ENCODE assay signal across 11 cellular contexts in genomic region chr7:2511769-2512168, GRCh38. TPM values are rescaled to one million over a fixed set of nuclear protein-coding genes. Genes with fewer than 3 reads are reported as not detected.
A peak's percentile ranks its signal among the peaks of the same experiment; 100 is the strongest.
DNase-seq lines count a peak whose midpoint lies in the region; ATAC-seq and TF ChIP-seq lines count a peak whose summit lies in the region.
"Had no signal": no experiment of that assay in that cellular context is flagged by ENCODE, and none has a peak within 500 bp of the region (broad histone marks: within the 10 kb centered on the region; RNA-seq: fewer than 3 reads in every experiment).

No MANE protein-coding gene starts in this region.

- peaks cover 0 to 6% (median 0%) of the 10 kb centered on the region in 11 experiments; a peak in 1 of 22 replicates for H3K27me3 ChIP-seq in BLaER1 treated with 17β-estradiol and CSF1 and Interleukin-3, amounts not matched to agents 10 nM and 100 nM

- H3K4me1 Mint-ChIP-seq in IgD-negative memory B cell (peaks cover 4 to 34% (median 28%) of the 10 kb centered on the region in 3 donors), brain (peaks cover 47% of the 10 kb centered on the region), natural killer cell (peaks cover 37 to 58% of the 10 kb centered on the region in 2 donors)

- no peaks in the 10 kb centered on the region for H3K36me3 ChIP-seq in BLaER1 treated with 17β-estradiol and CSF1 and Interleukin-3, amounts not matched to agents 10 nM and 100 nM

- H3K27ac Mint-ChIP-seq in IgD-negative memory B cell (peak overlapping the region; percentile 98 to 100 (median 98)), brain (peak overlapping the region in 3 of 5 experiments; percentile 54 to 91 (median 73)), natural killer cell (peak overlapping the region in 1 of 2 donors; percentile 95)

- intact Hi-C loops in natural killer cell (cut with micrococcal nuclease), result loop anchor here (1.0 to 5.0 kb wide), 2 partner anchors 44 to 94 kb away; partner anchors contain the start of gene BRAT1

- peak overlapping the region; percentile 75 to 94 (median 90) for H3K4me3 Mint-ChIP-seq in IgD-negative memory B cell
- H3K4me3 Mint-ChIP-seq in brain, result no peak overlapping the region
- peak overlapping the region; percentile 83 for H3K4me3 Mint-ChIP-seq in natural killer cell

- no peaks in the 10 kb centered on the region for H3K9me3 ChIP-seq in BLaER1 treated with 17β-estradiol and CSF1 and Interleukin-3, amounts not matched to agents 10 nM and 100 nM (replicated peaks in 1 of 11)

- H3K27me3 Mint-ChIP-seq in IgD-negative memory B cell, result no peaks in the 10 kb centered on the region
- no peaks in the 10 kb centered on the region for H3K27me3 Mint-ChIP-seq in brain
- no peaks in the 10 kb centered on the region for H3K27me3 Mint-ChIP-seq in natural killer cell (ENCODE audit: low read depth in 2 of 2)

- ATAC-seq in natural killer cell, result no peak
- ATAC-seq in GM21528 (IDR thresholded peaks at IDR 0.05; ENCODE audit: low FRiP score, unreplicated experiment), result no peak
- no peak for ATAC-seq in GM19467 (IDR thresholded peaks at IDR 0.05; ENCODE audit: unreplicated experiment)

- H3K4me2 ChIP-seq in BLaER1 treated with 17β-estradiol and CSF1 and Interleukin-3, amounts not matched to agents 10 nM and 100 nM, result peak overlapping the region; percentile 84 to 98 (median 95)

- peaks cover 58 to 94% (median 91%) of the 10 kb centered on the region in 10 experiments for H3K4me1 ChIP-seq in BLaER1 treated with 17β-estradiol and CSF1 and Interleukin-3, amounts not matched to agents 10 nM and 100 nM

- no peaks in the 10 kb centered on the region for H4K20me1 ChIP-seq in BLaER1 treated with 17β-estradiol and CSF1 and Interleukin-3, amounts not matched to agents 10 nM and 100 nM

- peak overlapping the region; percentile 15 to 90 (median 85); a peak in 21 of 22 replicates for H3K9ac ChIP-seq in BLaER1 treated with 17β-estradiol and CSF1 and Interleukin-3, amounts not matched to agents 10 nM and 100 nM

- TF ChIP-seq CTCF in brain (conservative IDR thresholded peaks at IDR 0.05), result no peak
- no peak for TF ChIP-seq CTCF in natural killer cell (IDR thresholded peaks at IDR 0.05)

- peak overlapping the region; percentile 3 to 99 (median 95); a peak in 21 of 22 replicates for H3K27ac ChIP-seq in BLaER1 treated with 17β-estradiol and CSF1 and Interleukin-3, amounts not matched to agents 10 nM and 100 nM

- H3K9me3 Mint-ChIP-seq in IgD-negative memory B cell, result no peaks in the 10 kb centered on the region
- no peaks in the 10 kb centered on the region for H3K9me3 Mint-ChIP-seq in brain
- H3K9me3 Mint-ChIP-seq in natural killer cell, result no peaks in the 10 kb centered on the region

- H3K4me3 ChIP-seq in BLaER1 treated with 17β-estradiol and CSF1 and Interleukin-3, amounts not matched to agents 10 nM and 100 nM, result peak overlapping the region in 9 of 10 experiments; percentile 5 to 61 (median 51); a peak in 16 of 20 replicates

- DNase-seq in natural killer cell, result no peak
- DNase-seq in HuH-7.5 (ENCODE audit: low spot score), result no peak
- no peak for DNase-seq in NCI-H1694 treated with DMSO at 0.1 percent for 48 hours (lab: John Stamatoyannopoulos, UW)
- DNase-seq: NCI-H774 had no signal

- H3K36me3 Mint-ChIP-seq in IgD-negative memory B cell, result no peaks in the 10 kb centered on the region
- H3K36me3 Mint-ChIP-seq in brain, result no peaks in the 10 kb centered on the region
- H3K36me3 Mint-ChIP-seq in natural killer cell, result no peaks in the 10 kb centered on the region

RNA-seq across cellular contexts. Expression of gene LFNG, which starts 7.8 kb away (rescaled TPM):
- polyA plus RNA-seq in IgD-negative memory B cell (1.7 TPM), brain (ENCODE audit: insufficient read depth, low read depth, low replicate concordance) (86.6 TPM)
- 100 to 1,000 TPM; 140 to 191 (median 176) TPM for total RNA-seq in natural killer cell

RNA-seq across cellular contexts. Expression of gene GRIFIN, which starts 35.6 kb away (rescaled TPM):
- polyA plus RNA-seq in IgD-negative memory B cell, result not detected
- not detected for polyA plus RNA-seq in brain (ENCODE audit: insufficient read depth, low read depth, low replicate concordance)
- not detected for total RNA-seq in natural killer cell
- total RNA-seq: mononuclear cell; T-helper 1 cell treated with Interleukin-12 subunit alpha and Interleukin-12 subunit beta and Interleukin-4 antibody, amounts not matched to agents 30 ng/mL and 1 ng/mL, for 36 hours had no signal

RNA-seq across cellular contexts. Expression of gene BRAT1, which starts 43.6 kb away (rescaled TPM):
- 39.4 TPM for polyA plus RNA-seq in IgD-negative memory B cell
- polyA plus RNA-seq in brain (ENCODE audit: insufficient read depth, low read depth, low replicate concordance), result 49.3 TPM
- 10 to 100 TPM; 24.9 to 26.7 (median 25.6) TPM for total RNA-seq in natural killer cell

RNA-seq across cellular contexts. Expression of gene IQCE, which starts 47.0 kb away (rescaled TPM):
- polyA plus RNA-seq in IgD-negative memory B cell (2.3 TPM), brain (ENCODE audit: insufficient read depth, low read depth, low replicate concordance) (18.0 TPM)
- 10 to 100 TPM in 2 of 3 donors, 1 to 10 TPM in 1; 9.6 to 13.5 (median 11.3) TPM for total RNA-seq in natural killer cell

Comparison
In these comparisons a context has a peak if more than half of its experiments do, and no peak if none do; other contexts are left out.
1. H3K4me3 Mint-ChIP-seq: peak in IgD-negative memory B cell (4 of 4) and natural killer cell (single experiment); none in brain (0 of 5).
2. RNA of gene LFNG, which starts 7.8 kb away (polyA plus RNA-seq): 86.6 TPM in brain (single experiment); 1.7 TPM in IgD-negative memory B cell (single experiment); every median in the first group is over 10 times any median in the second.